Comparison of ENCODE assay signal across 19 cellular contexts in genomic region chr6:169566961-169567360, GRCh38.
"Had no signal": no experiment of that assay in that cellular context is flagged by ENCODE, and none has a peak within 500 bp of the region (broad histone marks: within the 10 kb centered on the region; RNA-seq: fewer than 3 reads in every experiment).

No MANE protein-coding gene starts in this region.

- ATAC-seq: Panc1, PC-3 had no signal

- H3K4me2 ChIP-seq: SK-N-SH had no signal

- DNase-seq: KBM-7, MV-4-11, NCI-H1048, NCI-H1105, NCI-H1417, NCI-H1436 treated with DMSO at 0.1 percent for 48 hours, NCI-H1694, NCI-H187 treated with DMSO at 0.1 percent for 48 hours, NCI-H2029 treated with DMSO at 0.1 percent for 48 hours, NCI-H2227 treated with DMSO at 0.1 percent for 48 hours, NCI-H524 treated with DMSO at 0.1 percent for 48 hours, NCI-H69, NCI-H774, PC-3, SHP77, SK-N-SH, SW 1271 had no signal

- H3K9me3 ChIP-seq: SK-N-SH had no signal

- H3K9ac ChIP-seq: SK-N-SH had no signal

- H3K27ac ChIP-seq: RWPE1 had no signal
